8 cellular contexts compared by ENCODE assay signal in genomic region chr7:148699024-148699771, GRCh38. TPM values are rescaled to one million over a fixed set of nuclear protein-coding genes. Genes with fewer than 3 reads are reported as not detected.
DNase-seq lines count a peak whose midpoint lies in the region; ATAC-seq and TF ChIP-seq lines count a peak whose summit lies in the region.

No MANE protein-coding gene starts in this region.

- no peaks in the 10 kb centered on the region for H3K36me3 ChIP-seq in thoracic aorta

- peak overlapping the region; percentile 88 for H3K4me3 Mint-ChIP-seq in neural crest cell

- H3K9me3 ChIP-seq in thoracic aorta, result no peaks in the 10 kb centered on the region

- peak overlapping the region; percentile 87 for H3K27ac Mint-ChIP-seq in neural crest cell (ENCODE audit: unreplicated experiment)

- no peaks in the 10 kb centered on the region for H3K36me3 Mint-ChIP-seq in neural crest cell (ENCODE audit: low read depth)

- ATAC-seq in GM18499 (IDR thresholded peaks at IDR 0.05; ENCODE audit: insufficient read depth, unreplicated experiment) (peak; percentile 24), HG02840 (IDR thresholded peaks at IDR 0.05; ENCODE audit: low FRiP score, unreplicated experiment) (peak; percentile 36), thoracic aorta (ENCODE audit: insufficient number of reproducible peaks, low FRiP score, low read depth) (peak; percentile 14)

- peaks cover 41 to 42% of the 10 kb centered on the region in 2 donors for H3K4me1 ChIP-seq in thoracic aorta (ENCODE audit: control insufficient read depth in 1 of 2, low read depth in 2 of 2)

- no peak for TF ChIP-seq CTCF in fibroblast of mammary gland (conservative IDR thresholded peaks at IDR 0.05; ENCODE audit: control insufficient read depth, insufficient read depth, low read depth, low read length)
- no peak for TF ChIP-seq CTCF in neural crest cell (conservative IDR thresholded peaks at IDR 0.05)
- no peak for TF ChIP-seq CTCF in thoracic aorta (IDR thresholded peaks at IDR 0.05)

- no peaks in the 10 kb centered on the region for H3K27me3 Mint-ChIP-seq in neural crest cell (ENCODE audit: low read depth)

- DNase-seq in A172 (ENCODE audit: low spot score) (peak; percentile 16), NCI-H2227 treated with DMSO at 0.1 percent for 48 hours (lab: John Stamatoyannopoulos, UW) (peak; percentile 19), fibroblast of mammary gland (ENCODE audit: low read depth) (peak; percentile 57), neural crest cell (ENCODE audit: low read depth, low spot score) (peak; percentile 46), thoracic aorta (ENCODE audit: low spot score) (no peak)
- DNase-seq in activated T-cell treated with anti-CD3 and anti-CD28 coated beads, Interleukin-2, amount 50 U/mL, for 48 hours, result peak; percentile 72 to 77

- peaks cover 50% of the 10 kb centered on the region for H3K4me1 Mint-ChIP-seq in neural crest cell

- peak overlapping the region; percentile 78 for H3K4me3 ChIP-seq in fibroblast of mammary gland (ENCODE audit: control insufficient read depth, low read depth, low read length)
- peak overlapping the region; percentile 88 for H3K4me3 ChIP-seq in thoracic aorta

- no peaks in the 10 kb centered on the region for H3K27me3 ChIP-seq in thoracic aorta (replicated peaks; ENCODE audit: insufficient read depth)

- H3K27ac ChIP-seq in thoracic aorta, result peak overlapping the region; percentile 94 to 95

- no peaks in the 10 kb centered on the region for H3K9me3 Mint-ChIP-seq in neural crest cell

RNA-seq across cellular contexts. Expression of gene CUL1, which starts 0.5 kb away (rescaled TPM):
- 51.1 and 57.4 TPM in 2 replicates for total RNA-seq in A172 (2014; rRNA removed; shearing (Covaris generic))
- total RNA-seq in neural crest cell (70.0 and 72.8 TPM in 2 replicates), thoracic aorta (10 to 100 TPM; 47.0 to 60.0 TPM)
